18 cellular contexts compared by ENCODE assay signal in genomic region chr10:22366771-22367170, GRCh38. TPM values are rescaled to one million over a fixed set of nuclear protein-coding genes. Genes with fewer than 3 reads are reported as not detected.
DNase-seq lines count a peak whose midpoint lies in the region; ATAC-seq lines count a peak whose summit lies in the region.
"Had no signal": no experiment of that assay in that cellular context is flagged by ENCODE, and none has a peak within 500 bp of the region (broad histone marks: within the 10 kb centered on the region; RNA-seq: fewer than 3 reads in every experiment).

No MANE protein-coding gene starts in this region.

- no peak for DNase-seq in activated naive CD4-positive, alpha-beta T cell treated with anti-CD3 and anti-CD28 coated beads, Interleukin-2, amount 50 U/mL, for 72 hours (ENCODE audit: low spot score in 2 of 2)
- no peak for DNase-seq in activated naive CD4-positive, alpha-beta T cell treated with anti-CD3 and anti-CD28 coated beads, Interleukin-2, amount 50 U/mL, for 16 hours
- DNase-seq in OCI-M1 (lab: John Stamatoyannopoulos, UW) = peak; percentile 55
- no peak for DNase-seq in activated naive CD8-positive, alpha-beta T cell treated with anti-CD3 and anti-CD28 coated beads, Interleukin-2, amount 50 U/mL, for 24 hours
- DNase-seq in DMS79 (lab: John Stamatoyannopoulos, UW) = no peak
- no peak for DNase-seq in activated gamma-delta T cell treated with Interleukin-2 at 50 U/mL for 16 hours
- DNase-seq in KBM-7 = no peak
- DNase-seq: ACHN; CD4-positive, alpha-beta memory T cell; DMS79 treated with DMSO at 0.1 percent for 48 hours; GDM1; H7; Kasumi-1; NCI-H1436; NCI-H2029 treated with DMSO at 0.1 percent for 48 hours; NCI-H510A had no signal

- no peaks in the 10 kb centered on the region for H3K36me3 Mint-ChIP-seq in activated naive CD4-positive, alpha-beta T cell treated with anti-CD3 and anti-CD28 coated beads, Interleukin-2, amount 50 U/mL, for 72 hours
- no peaks in the 10 kb centered on the region for H3K36me3 Mint-ChIP-seq in activated naive CD8-positive, alpha-beta T cell treated with anti-CD3 and anti-CD28 coated beads, Interleukin-2, amount 50 U/mL, for 24 hours (ENCODE audit: low read depth)
- H3K36me3 Mint-ChIP-seq: CD4-positive, alpha-beta memory T cell had no signal

- no peaks in the 10 kb centered on the region for H3K27me3 Mint-ChIP-seq in activated naive CD8-positive, alpha-beta T cell treated with anti-CD3 and anti-CD28 coated beads, Interleukin-2, amount 50 U/mL, for 24 hours
- H3K27me3 Mint-ChIP-seq: B cell had no signal

- ATAC-seq in activated naive CD4-positive, alpha-beta T cell treated with anti-CD3 and anti-CD28 coated beads, Interleukin-2, amount 50 U/mL, for 72 hours = no peak
- ATAC-seq in activated naive CD8-positive, alpha-beta T cell treated with anti-CD3 and anti-CD28 coated beads, Interleukin-2, amount 50 U/mL, for 24 hours = no peak

- in situ Hi-C loops in KBM-7 (cut with MboI; ENCODE audit: low pct_unique_long_range_greater_than_20kb, low sequenced_read_pairs) = no loop called here

- H3K27ac Mint-ChIP-seq in activated naive CD4-positive, alpha-beta T cell treated with anti-CD3 and anti-CD28 coated beads, Interleukin-2, amount 50 U/mL, for 72 hours = peak overlapping the region; percentile 48 to 52
- H3K27ac Mint-ChIP-seq in activated naive CD8-positive, alpha-beta T cell treated with anti-CD3 and anti-CD28 coated beads, Interleukin-2, amount 50 U/mL, for 24 hours = peak overlapping the region; percentile 32
- H3K27ac Mint-ChIP-seq: B cell; CD4-positive, alpha-beta memory T cell had no signal

- no peaks in the 10 kb centered on the region for H3K9me3 Mint-ChIP-seq in activated naive CD4-positive, alpha-beta T cell treated with anti-CD3 and anti-CD28 coated beads, Interleukin-2, amount 50 U/mL, for 72 hours
- H3K9me3 Mint-ChIP-seq in activated naive CD8-positive, alpha-beta T cell treated with anti-CD3 and anti-CD28 coated beads, Interleukin-2, amount 50 U/mL, for 24 hours = no peaks in the 10 kb centered on the region
- H3K9me3 Mint-ChIP-seq: CD4-positive, alpha-beta memory T cell had no signal

- H3K4me3 Mint-ChIP-seq in activated naive CD8-positive, alpha-beta T cell treated with anti-CD3 and anti-CD28 coated beads, Interleukin-2, amount 50 U/mL, for 24 hours = no peak overlapping the region
- H3K4me3 Mint-ChIP-seq: B cell; CD4-positive, alpha-beta memory T cell had no signal

- peaks cover 56% of the 10 kb centered on the region for H3K4me1 Mint-ChIP-seq in activated naive CD8-positive, alpha-beta T cell treated with anti-CD3 and anti-CD28 coated beads, Interleukin-2, amount 50 U/mL, for 24 hours

RNA-seq across cellular contexts. Expression of gene SPAG6, which starts 21.5 kb away (rescaled TPM):
- under 1 TPM in 1 of 2 donors, not detected in 1; 0.19 TPM for total RNA-seq in activated naive CD4-positive, alpha-beta T cell treated with anti-CD3 and anti-CD28 coated beads, Interleukin-2, amount 50 U/mL, for 72 hours
- total RNA-seq: B cell; CD4-positive, alpha-beta memory T cell; H7; SJSA1 had no signal

RNA-seq across cellular contexts. Expression of gene BMI1, which starts 45.9 kb away (rescaled TPM):
- 10 to 100 TPM; 42.9 to 48.7 TPM for total RNA-seq in activated naive CD4-positive, alpha-beta T cell treated with anti-CD3 and anti-CD28 coated beads, Interleukin-2, amount 50 U/mL, for 72 hours

RNA-seq across cellular contexts. Expression of gene COMMD3, which starts 50.6 kb away (rescaled TPM):
- 10 to 100 TPM; 57.3 to 91.3 TPM for total RNA-seq in activated naive CD4-positive, alpha-beta T cell treated with anti-CD3 and anti-CD28 coated beads, Interleukin-2, amount 50 U/mL, for 72 hours
